In the genomic region with DNA sequence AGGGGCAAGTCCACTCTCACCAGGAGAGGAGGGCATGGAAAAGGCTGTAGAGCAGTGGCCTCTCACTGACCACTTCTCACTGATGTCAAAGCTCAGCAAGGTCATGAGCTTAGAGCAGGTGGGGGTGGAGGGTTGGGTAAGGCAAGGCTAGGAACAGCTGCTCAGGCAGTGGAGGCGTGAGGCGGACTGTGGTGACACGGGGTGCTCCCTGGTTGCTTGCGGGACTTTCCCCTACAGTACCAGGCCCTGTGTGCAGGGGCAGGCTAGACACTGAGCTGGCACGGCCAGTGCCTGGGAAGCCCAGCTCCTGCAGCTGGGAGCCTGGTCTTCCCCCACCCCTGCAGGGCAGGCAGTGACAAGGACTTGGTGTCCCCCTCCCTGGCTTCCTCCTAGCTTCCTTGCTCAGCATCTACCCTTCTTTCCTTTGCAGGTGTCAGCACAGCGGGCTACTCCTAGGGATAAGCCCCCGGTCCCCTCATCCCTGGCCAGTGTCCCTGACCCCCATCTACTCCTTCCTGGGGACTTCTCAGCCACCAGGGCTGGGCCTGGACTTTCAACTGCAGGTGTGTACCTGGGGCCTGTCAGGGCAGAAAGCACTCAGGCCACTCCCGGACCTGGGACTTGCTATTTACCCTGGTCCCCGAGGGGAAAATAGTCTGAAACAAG, we compare ENCODE assay signal across 8 cellular contexts. TPM values are rescaled to one million over a fixed set of nuclear protein-coding genes. Genes with fewer than 3 reads are reported as not detected.
DNase-seq lines count a peak whose midpoint lies in the region; ATAC-seq and TF ChIP-seq lines count a peak whose summit lies in the region.

No MANE protein-coding gene starts in this region.

- H3K4me2 ChIP-seq in Loucy (ENCODE audit: low read depth, low read length, poor library complexity, severe bottlenecking): peak overlapping the region; percentile 38

- H3K79me2 ChIP-seq in Loucy (ENCODE audit: insufficient read depth, low read length): no peaks in the 10 kb centered on the region

- no peak overlapping the region for H3K4me3 ChIP-seq in Loucy (ENCODE audit: low read length, poor library complexity, severe bottlenecking)
- no peak overlapping the region for H3K4me3 ChIP-seq in endodermal cell (ENCODE audit: low read length)

- no peaks in the 10 kb centered on the region for H3K9me2 ChIP-seq in Loucy (replicated peaks; ENCODE audit: low read depth, low read length)

- WGBS in endodermal cell (ENCODE audit: insufficient coverage in 1 of 2, insufficient read length in 1 of 2), 2 experiments: 94 to 98% methylated on average over 4 to 9 of the region's 9 CpGs

- TF ChIP-seq CTCF in Loucy (conservative IDR thresholded peaks at IDR 0.05; ENCODE audit: low read length): no peak
- TF ChIP-seq CTCF in endodermal cell (conservative IDR thresholded peaks at IDR 0.05): no peak

- H3K9me3 ChIP-seq in Loucy (ENCODE audit: insufficient read depth, low read depth, low read length): no peaks in the 10 kb centered on the region
- no peaks in the 10 kb centered on the region for H3K9me3 ChIP-seq in endodermal cell (ENCODE audit: control insufficient read depth, low read length)

- H4K20me1 ChIP-seq in Loucy (ENCODE audit: insufficient read depth, low read length, poor library complexity, severe bottlenecking): no peaks in the 10 kb centered on the region

- peaks cover 48% of the 10 kb centered on the region; the same call in 1 of the 2 replicates for H3K36me3 ChIP-seq in Loucy (ENCODE audit: insufficient read depth, low read length)
- peaks cover 33% of the 10 kb centered on the region for H3K36me3 ChIP-seq in endodermal cell (ENCODE audit: control insufficient read depth, insufficient read depth, low read length)

- ATAC-seq in GM18861 (IDR thresholded peaks at IDR 0.05; ENCODE audit: unreplicated experiment): no peak

- H2AFZ ChIP-seq in Loucy (ENCODE audit: low read length): no peak overlapping the region

- no peaks in the 10 kb centered on the region for H3K4me1 Mint-ChIP-seq in endodermal cell

- no peaks in the 10 kb centered on the region for H3K27me3 Mint-ChIP-seq in endodermal cell (ENCODE audit: insufficient read depth)

- no peak overlapping the region for H3K27ac ChIP-seq in endodermal cell (ENCODE audit: low read depth, low read length)

- H3K27ac Mint-ChIP-seq in endodermal cell: peak overlapping the region; percentile 5

- H3K9ac ChIP-seq in Loucy (ENCODE audit: low read depth, low read length, poor library complexity, severe bottlenecking): peak overlapping the region; percentile 6
- no peak overlapping the region for H3K9ac ChIP-seq in endodermal cell (ENCODE audit: extremely low read depth, low read length, poor library complexity, severe bottlenecking)

- H3K27me3 ChIP-seq in Loucy (ENCODE audit: insufficient read depth, low read length, poor library complexity, severe bottlenecking): no peaks in the 10 kb centered on the region
- no peaks in the 10 kb centered on the region for H3K27me3 ChIP-seq in endodermal cell (ENCODE audit: control insufficient read depth, insufficient read depth, low read length, poor library complexity, severe bottlenecking)

- H3F3A ChIP-seq in Loucy (ENCODE audit: low read depth): no peaks in the 10 kb centered on the region

- H3K4me1 ChIP-seq in Loucy (ENCODE audit: insufficient read depth, low read length, poor library complexity, severe bottlenecking) (peaks cover 9% of the 10 kb centered on the region), endodermal cell (ENCODE audit: control insufficient read depth, insufficient read depth, low read length) (no peaks in the 10 kb centered on the region)

- H3K4me3 Mint-ChIP-seq in endodermal cell: no peak overlapping the region

- no peaks in the 10 kb centered on the region for H3K9me3 Mint-ChIP-seq in endodermal cell

- DNase-seq in stimulated activated naive CD4-positive, alpha-beta T cell treated with Interleukin-2 at 50 U/mL for 16 hours (lab: John Stamatoyannopoulos, UW): peak; percentile 30
- DNase-seq in stimulated activated naive CD4-positive, alpha-beta T cell (lab: John Stamatoyannopoulos, UW): no peak
- DNase-seq in endodermal cell (peak; percentile 46), NCI-H510A treated with DMSO at 0.1 percent for 48 hours (lab: John Stamatoyannopoulos, UW) (no peak), NCI-H2081 (lab: John Stamatoyannopoulos, UW) (no peak), middle frontal gyrus (ENCODE audit: extremely low spot score, low spot score) (no peak)

- peaks cover 33% of the 10 kb centered on the region for H3K36me3 Mint-ChIP-seq in endodermal cell (ENCODE audit: low read depth)

RNA-seq across cellular contexts. Expression of gene PISD, which starts 45.6 kb away (rescaled TPM):
- total RNA-seq in endodermal cell: 10 to 100 TPM; 39.1 to 43.4 TPM
- polyA plus RNA-seq in endodermal cell (2013, experiment 1 of 2): 29.2 TPM
- polyA plus RNA-seq in endodermal cell (2013, experiment 2 of 2): 28.1 TPM

Comparison
In these comparisons a context has a peak if more than half of its experiments do, and no peak if none do; other contexts are left out.
1. DNase-seq: peak in stimulated activated naive CD4-positive, alpha-beta T cell treated with Interleukin-2 at 50 U/mL for 16 hours (single experiment) and endodermal cell (single experiment); none in stimulated activated naive CD4-positive, alpha-beta T cell (0 of 6), NCI-H510A treated with DMSO at 0.1 percent for 48 hours (single experiment), NCI-H2081 (0 of 2) and middle frontal gyrus (single experiment).